In the genomic region with DNA sequence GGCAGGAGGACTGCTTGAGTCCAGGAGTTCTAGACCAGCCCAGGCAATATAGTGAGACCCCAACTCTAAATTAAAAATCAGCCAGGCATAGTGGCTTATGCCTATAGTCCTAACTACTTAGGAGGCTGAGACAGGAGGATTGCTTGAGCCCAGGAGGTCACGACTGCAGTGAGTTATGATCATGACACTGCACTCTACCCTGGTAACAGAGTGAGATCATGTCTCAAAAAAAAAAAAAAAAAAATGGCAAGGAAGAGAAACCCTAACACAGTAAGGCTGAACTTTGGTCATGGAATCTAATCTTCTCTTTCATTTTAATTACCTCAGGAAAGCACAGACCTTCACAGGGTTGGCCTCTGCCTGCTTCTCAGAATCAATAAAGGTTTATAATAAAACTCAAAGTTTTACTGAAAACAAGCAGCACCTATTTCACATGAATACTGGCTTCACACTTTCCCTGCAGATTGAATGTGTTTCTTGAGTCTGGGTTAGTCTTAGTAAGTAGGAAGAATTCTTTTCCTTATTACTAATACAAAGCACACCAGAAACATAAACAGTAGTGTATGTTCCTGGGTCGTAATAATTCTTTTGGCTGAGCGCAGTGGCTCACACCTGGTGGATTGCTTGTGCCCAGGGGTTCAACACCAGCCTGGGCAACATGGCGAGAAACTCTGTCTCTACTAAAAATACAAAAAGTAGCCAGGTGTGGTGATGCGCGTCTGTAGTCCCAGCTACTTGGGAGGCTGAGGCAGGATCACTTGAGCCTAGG, we compare ENCODE assay signal across 26 cellular contexts. TPM values are rescaled to one million over a fixed set of nuclear protein-coding genes. Genes with fewer than 3 reads are reported as not detected.
A peak's percentile ranks its signal among the peaks of the same experiment; 100 is the strongest.
DNase-seq lines count a peak whose midpoint lies in the region; ATAC-seq, FAIRE-seq and TF ChIP-seq lines count a peak whose summit lies in the region.
"Had no signal": no experiment of that assay in that cellular context is flagged by ENCODE, and none has a peak within 500 bp of the region (broad histone marks: within the 10 kb centered on the region; RNA-seq: fewer than 3 reads in every experiment).

No MANE protein-coding gene starts in this region.

- no peaks in the 10 kb centered on the region for H3K79me2 ChIP-seq in HepG2 (ENCODE audit: insufficient read depth, low read length)

- 55% methylated on average over 6 of the region's 6 CpGs for WGBS in HepG2 (ENCODE audit: low lambda C conversion rate)
- WGBS in small intestine, 3 donors = 24 to 67% (median 42%) methylated on average over 6 of the region's 6 CpGs

- no peak overlapping the region for H2AFZ ChIP-seq in HepG2 (ENCODE audit: low read length)
- H2AFZ ChIP-seq: GM23338, PC-9 had no signal

- no peaks in the 10 kb centered on the region for H4K20me1 ChIP-seq in HepG2 (ENCODE audit: insufficient read depth, low read length)
- H4K20me1 ChIP-seq: BLaER1 had no signal

- H3K27ac ChIP-seq in duodenal mucosa (ENCODE audit: low read depth, low read length) = peak overlapping the region; percentile 46
- H3K27ac ChIP-seq in HepG2 (ENCODE audit: extremely low read length, insufficient read depth, low read length) = no peak overlapping the region
- H3K27ac ChIP-seq in small intestine (ENCODE audit: low read depth in 1 of 2, low read length in 1 of 2) = peak overlapping the region; percentile 66 to 74
- H3K27ac ChIP-seq: BLaER1, PC-9, SJSA1 had no signal

- CTCF ChIA-PET in HepG2 (lab: Yijun Ruan, JAX; ENCODE audit: low intra/inter-chr PET ratio, low total read pairs) = no interaction called here

- no peak for TF ChIP-seq POLR2A in HepG2 (IDR thresholded peaks at IDR 0.05; ENCODE audit: insufficient read depth in 1 of 2, low read depth in 2 of 2, low read length in 2 of 2)

- H3K9me3 ChIP-seq in duodenal mucosa (ENCODE audit: control insufficient read depth in 1 of 2, low read length in 2 of 2) = no peaks in the 10 kb centered on the region
- no peaks in the 10 kb centered on the region for H3K9me3 ChIP-seq in HepG2 (ENCODE audit: low read length)
- H3K9me3 ChIP-seq in small intestine (ENCODE audit: control insufficient read depth, low read depth) = no peaks in the 10 kb centered on the region
- H3K9me3 ChIP-seq: BLaER1, SJSA1 had no signal

- H3K4me1 ChIP-seq in duodenal mucosa (ENCODE audit: control insufficient read depth in 1 of 2, insufficient read depth in 2 of 2, low read length in 2 of 2) (peaks cover 24 to 38% of the 10 kb centered on the region in 2 donors), HepG2 (ENCODE audit: insufficient read depth, low read length) (peaks cover 44% of the 10 kb centered on the region), small intestine (ENCODE audit: control insufficient read depth in 2 of 2, insufficient read depth in 1 of 2, low read depth in 1 of 2, low read length in 1 of 2) (peaks cover 3 to 8% of the 10 kb centered on the region in 2 donors)
- H3K4me1 ChIP-seq: BLaER1, SJSA1 had no signal

- FAIRE-seq in HepG2 (lab: Jason Lieb, UNC) (no peak), small intestine (lab: Jason Lieb, UNC) (peak; percentile 39), frontal cortex (lab: Jason Lieb, UNC) (no peak)
- FAIRE-seq: A204.1 had no signal

- no TSS peak for BruUV-seq in HepG2 (replicated peaks; lab: Mats Ljungman, UMichigan)

- TF ChIP-seq EP300 in HepG2 (IDR thresholded peaks at IDR 0.05; ENCODE audit: low read depth in 2 of 2, low read length in 2 of 2) (no peak), HepG2 (CRISPR knock-in tag; IDR thresholded peaks at IDR 0.05; ENCODE audit: borderline replicate concordance) (no peak)

- POLR2A ChIA-PET in HepG2 (lab: Yijun Ruan, JAX) = no interaction called here

- ATAC-seq in HepG2 = peak; percentile 31
- ATAC-seq: GM23338 had no signal

- TF ChIP-seq RAD21 in HepG2 (CRISPR knock-in tag; IDR thresholded peaks at IDR 0.05) = no peak

- in situ Hi-C loops in HepG2 (cut with HindIII; ENCODE audit: extremely low pct_ligation_motif_present, low pct_unique_long_range_greater_than_20kb) = no loop called here

- H3K9ac ChIP-seq in duodenal mucosa (ENCODE audit: low read depth in 1 of 2, low read length in 2 of 2) = no peak overlapping the region
- no peak overlapping the region for H3K9ac ChIP-seq in HepG2 (ENCODE audit: insufficient read depth, low read depth, low read length)
- H3K9ac ChIP-seq: BLaER1 had no signal

- H3K36me3 ChIP-seq in duodenal mucosa (ENCODE audit: control insufficient read depth in 1 of 2, insufficient read depth in 2 of 2, low read length in 2 of 2) (no peaks in the 10 kb centered on the region), HepG2 (replicated peaks in 1 of 2; ENCODE audit: control insufficient read depth in 1 of 2, insufficient read depth in 2 of 2, low read length in 2 of 2) (no peaks in the 10 kb centered on the region), small intestine (ENCODE audit: control insufficient read depth in 2 of 2, insufficient read depth in 2 of 2, low read length in 2 of 2) (peaks cover 2 to 5% of the 10 kb centered on the region in 2 donors)
- H3K36me3 ChIP-seq: BLaER1, SJSA1 had no signal

- H3K4me2 ChIP-seq in HepG2 (ENCODE audit: low read depth, low read length) = peak overlapping the region; percentile 16; the same call in 1 of the 2 replicates
- H3K4me2 ChIP-seq: BLaER1, GM23338, PC-9 had no signal

- DNase-seq in OCI-M1 (lab: John Stamatoyannopoulos, UW) (peak; percentile 21), HepG2 (ENCODE audit: low spot score) (no peak), small intestine (peak; percentile 93), NCI-H1417 treated with DMSO at 0.1 percent for 48 hours (lab: John Stamatoyannopoulos, UW) (no peak), frontal cortex (ENCODE audit: low spot score in 2 of 2) (no peak), NCI-H2029 (lab: John Stamatoyannopoulos, UW) (no peak)
- DNase-seq in activated T-cell treated with anti-CD3 and anti-CD28 coated beads, Interleukin-2, amount 50 U/mL, for 48 hours = no peak
- DNase-seq: CD4-positive, alpha-beta T cell; DMS53; H9; Karpas-422; NCI-H1092; NCI-H1436; NCI-H187; NCI-H2171 treated with DMSO at 0.1 percent for 48 hours; NCI-H345; NCI-H524 treated with DMSO at 0.1 percent for 48 hours; NCI-H774; PC-9; Right ventricle myocardium superior; RPMI8226 had no signal

- no peak for TF ChIP-seq CTCF in HepG2 (CRISPR knock-in tag; IDR thresholded peaks at IDR 0.05)

- no peak overlapping the region for H3K4me3 ChIP-seq in duodenal mucosa (ENCODE audit: low read depth in 1 of 2, low read length in 2 of 2)
- H3K4me3 ChIP-seq in HepG2 (replicated peaks in 1 of 3; ENCODE audit: insufficient read depth in 1 of 3, low read depth in 2 of 3, low read length in 3 of 3) = no peak overlapping the region
- H3K4me3 ChIP-seq in small intestine (ENCODE audit: low read depth in 1 of 2, low read length in 2 of 2) = no peak overlapping the region
- H3K4me3 ChIP-seq: BLaER1, GM23338, PC-9, SJSA1 had no signal

- intact Hi-C loops in HepG2 (cut with micrococcal nuclease; ENCODE audit: unreplicated experiment) = no loop called here

- H3K27me3 ChIP-seq in duodenal mucosa (ENCODE audit: control insufficient read depth in 1 of 2, insufficient read depth in 2 of 2, low read length in 2 of 2) = no peaks in the 10 kb centered on the region
- H3K27me3 ChIP-seq in HepG2 (ENCODE audit: control insufficient read depth in 1 of 2, insufficient read depth in 2 of 2, low read length in 2 of 2) = no peaks in the 10 kb centered on the region
- no peaks in the 10 kb centered on the region for H3K27me3 ChIP-seq in small intestine (ENCODE audit: control insufficient read depth in 2 of 2, insufficient read depth in 2 of 2, low read length in 2 of 2)
- H3K27me3 ChIP-seq: BLaER1, SJSA1 had no signal

TF ChIP-seq in HepG2, 621 proteins besides CTCF, POLR2A, EP300 and RAD21 (continues in another document):
- no peak for TF ChIP-seq FOXC1 (CRISPR knock-in tag; IDR thresholded peaks at IDR 0.05; ENCODE audit: borderline replicate concordance)
- TF ChIP-seq, protein P1, sequence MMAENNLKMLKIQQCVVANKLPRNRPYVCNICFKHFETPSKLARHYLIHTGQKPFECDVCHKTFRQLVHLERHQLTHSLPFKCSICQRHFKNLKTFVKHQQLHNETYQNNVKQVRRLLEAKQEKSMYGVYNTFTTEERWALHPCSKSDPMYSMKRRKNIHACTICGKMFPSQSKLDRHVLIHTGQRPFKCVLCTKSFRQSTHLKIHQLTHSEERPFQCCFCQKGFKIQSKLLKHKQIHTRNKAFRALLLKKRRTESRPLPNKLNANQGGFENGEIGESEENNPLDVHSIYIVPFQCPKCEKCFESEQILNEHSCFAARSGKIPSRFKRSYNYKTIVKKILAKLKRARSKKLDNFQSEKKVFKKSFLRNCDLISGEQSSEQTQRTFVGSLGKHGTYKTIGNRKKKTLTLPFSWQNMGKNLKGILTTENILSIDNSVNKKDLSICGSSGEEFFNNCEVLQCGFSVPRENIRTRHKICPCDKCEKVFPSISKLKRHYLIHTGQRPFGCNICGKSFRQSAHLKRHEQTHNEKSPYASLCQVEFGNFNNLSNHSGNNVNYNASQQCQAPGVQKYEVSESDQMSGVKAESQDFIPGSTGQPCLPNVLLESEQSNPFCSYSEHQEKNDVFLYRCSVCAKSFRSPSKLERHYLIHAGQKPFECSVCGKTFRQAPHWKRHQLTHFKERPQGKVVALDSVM (CRISPR knock-in tag; IDR thresholded peaks at IDR 0.05) = peak; percentile 89

RNA-seq across cellular contexts. Expression of gene NR2C2, which starts 11.6 kb away (rescaled TPM):
- total RNA-seq in HepG2 (2016; rRNA removed; fragmentation: Illumina TruSeq; extraction: Trizol) = 7.8 and 12.0 TPM in 2 replicates
- total RNA-seq in HepG2 (2016; cell fraction: cytosol; rRNA removed; fragmentation: Illumina TruSeq; extraction: Trizol; ENCODE audit: low read depth) = 4.0 TPM in 2 replicates
- total RNA-seq in HepG2 (2016; cell fraction: insoluble cytoplasmic fraction; rRNA removed; fragmentation: Illumina TruSeq; extraction: Trizol) = 8.6 and 9.6 TPM in 2 replicates
- total RNA-seq in HepG2 (2016; cell fraction: membrane; rRNA removed; fragmentation: Illumina TruSeq; extraction: Trizol) = 5.8 and 7.0 TPM in 2 replicates
- 17.6 and 20.8 TPM in 2 replicates for total RNA-seq in HepG2 (2016; cell fraction: nucleus; rRNA removed; fragmentation: Illumina TruSeq; extraction: Trizol)
- polyA plus RNA-seq in HepG2 (2011; rRNA removed) = 11.8 and 14.3 TPM in 2 replicates
- 3.7 and 4.7 TPM in 2 replicates for polyA plus RNA-seq in HepG2 (2011; cell fraction: cytosol; rRNA removed)
- 51.2 and 54.4 TPM in 2 replicates for polyA plus RNA-seq in HepG2 (2011; cell fraction: nucleus; rRNA removed)
- polyA plus RNA-seq in HepG2 (2012) = 18.1 and 20.7 TPM in 2 replicates
- 0.92 and 1.2 TPM in 2 replicates for polyA plus RNA-seq in HepG2 (2016; cell fraction: cytosol; fragmentation: Illumina TruSeq; extraction: Trizol; ENCODE audit: low read depth)
- 6.2 and 7.4 TPM in 2 replicates for polyA plus RNA-seq in HepG2 (2016; cell fraction: insoluble cytoplasmic fraction; fragmentation: Illumina TruSeq; extraction: Trizol; ENCODE audit: low read depth)
- 1.4 and 2.0 TPM in 2 replicates for polyA plus RNA-seq in HepG2 (2016; cell fraction: membrane; fragmentation: Illumina TruSeq; extraction: Trizol; ENCODE audit: low read depth)
- polyA plus RNA-seq in HepG2 (2016; cell fraction: nucleus; fragmentation: Illumina TruSeq; extraction: Trizol; ENCODE audit: insufficient read depth, low read depth) = 20.7 and 24.9 TPM in 2 replicates
- 24.4 and 39.8 TPM in 2 replicates for polyA minus RNA-seq in HepG2 (2011; rRNA and poly(A)+ RNA removed; ENCODE audit: low replicate concordance)
- polyA minus RNA-seq in HepG2 (2011; cell fraction: cytosol; rRNA and poly(A)+ RNA removed) = 11.5 and 11.7 TPM in 2 replicates
- 49.7 and 51.8 TPM in 2 replicates for polyA minus RNA-seq in HepG2 (2011; cell fraction: nucleus; rRNA and poly(A)+ RNA removed)
- polyA plus RNA-seq in small intestine = 10 to 100 TPM in 2 of 3 donors, 1 to 10 TPM in 1; 7.8 to 10.1 (median 10.0) TPM
- total RNA-seq in frontal cortex = 59.5 TPM

Comparison
In these comparisons a context has a peak if more than half of its experiments do, and no peak if none do; other contexts are left out.
1. DNase-seq: peak in OCI-M1 (single experiment) and small intestine (single experiment); none in HepG2 (single experiment), NCI-H1417 treated with DMSO at 0.1 percent for 48 hours (single experiment), frontal cortex (0 of 2), activated T-cell treated with anti-CD3 and anti-CD28 coated beads, Interleukin-2, amount 50 U/mL, for 48 hours (0 of 2) and NCI-H2029 (single experiment).